ENCODE assay signal across 1 cellular context in the genomic region with DNA sequence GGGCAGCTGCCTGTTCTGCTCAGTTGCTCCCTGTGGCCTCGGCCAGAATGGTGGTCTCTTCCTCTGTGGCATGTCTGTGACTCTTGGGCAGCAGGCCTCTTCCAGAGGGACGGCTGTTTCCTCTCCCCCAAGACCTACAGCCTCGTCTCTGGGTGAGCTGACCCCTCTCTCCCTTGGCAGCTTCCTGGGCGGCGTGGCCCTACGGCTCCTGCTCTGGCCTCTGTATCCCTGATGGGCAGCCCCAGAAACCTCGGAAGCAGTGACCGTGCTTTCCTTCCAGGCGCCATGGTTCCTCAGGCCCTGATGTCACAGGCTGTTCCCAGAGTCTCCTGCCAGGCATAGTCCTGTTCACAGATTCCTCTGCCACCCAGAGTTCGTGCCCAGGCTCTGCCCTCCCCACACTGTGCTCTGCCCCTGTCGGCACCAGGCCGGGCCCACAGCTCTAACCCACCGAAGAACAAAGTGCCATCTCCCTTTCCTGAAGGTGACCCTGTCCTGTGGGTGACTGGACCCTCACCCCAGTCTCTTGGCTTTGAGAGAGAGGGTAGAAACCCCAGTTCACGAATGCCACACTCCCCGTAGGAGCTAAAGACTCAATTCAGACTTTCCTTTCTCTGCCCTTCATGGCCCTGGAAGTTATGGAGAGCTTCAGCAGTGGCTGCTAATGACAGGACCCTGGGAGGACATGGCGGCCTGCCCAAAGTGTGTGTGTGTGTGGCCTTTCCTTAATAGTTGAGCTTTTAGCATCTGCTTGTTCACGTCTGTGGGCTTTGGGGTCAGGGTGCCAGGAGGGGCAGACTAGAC.
TF ChIP-seq lines count a peak whose summit lies in the region.

No MANE protein-coding gene starts in this region.

TF ChIP-seq in SK-N-SH, 30 proteins besides CTCF, POLR2A, EP300 and RAD21 (continued from another document):
- TF ChIP-seq, protein P1, sequence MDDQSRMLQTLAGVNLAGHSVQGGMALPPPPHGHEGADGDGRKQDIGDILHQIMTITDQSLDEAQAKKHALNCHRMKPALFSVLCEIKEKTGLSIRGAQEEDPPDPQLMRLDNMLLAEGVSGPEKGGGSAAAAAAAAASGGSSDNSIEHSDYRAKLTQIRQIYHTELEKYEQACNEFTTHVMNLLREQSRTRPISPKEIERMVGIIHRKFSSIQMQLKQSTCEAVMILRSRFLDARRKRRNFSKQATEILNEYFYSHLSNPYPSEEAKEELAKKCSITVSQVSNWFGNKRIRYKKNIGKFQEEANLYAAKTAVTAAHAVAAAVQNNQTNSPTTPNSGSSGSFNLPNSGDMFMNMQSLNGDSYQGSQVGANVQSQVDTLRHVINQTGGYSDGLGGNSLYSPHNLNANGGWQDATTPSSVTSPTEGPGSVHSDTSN (IDR thresholded peaks at IDR 0.05), result no peak
